Comparison of ENCODE assay signal across 38 cellular contexts in the genomic region with DNA sequence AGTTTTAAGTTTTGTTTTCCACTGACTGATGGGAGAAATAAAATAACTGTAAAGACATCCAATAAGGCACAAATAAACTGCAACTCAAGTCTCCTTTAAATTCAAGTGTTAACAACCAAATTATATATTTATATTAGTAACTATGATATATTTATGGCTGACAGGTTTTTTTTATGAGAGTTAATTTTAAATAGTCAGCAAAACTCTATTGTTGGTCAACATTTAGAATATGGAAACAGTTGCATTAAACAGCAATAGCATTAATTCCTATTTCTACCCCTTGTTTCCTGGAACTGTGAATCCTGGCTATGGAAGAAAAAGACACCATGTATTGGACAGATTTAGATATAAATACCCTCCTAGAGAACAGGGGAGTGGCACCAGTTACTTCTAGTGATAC.
"Had no signal": no experiment of that assay in that cellular context is flagged by ENCODE, and none has a peak within 500 bp of the region (broad histone marks: within the 10 kb centered on the region; RNA-seq: fewer than 3 reads in every experiment).

No MANE protein-coding gene starts in this region.

- DNase-seq: activated B cell treated with CpG ODN at 0.5 μM for 24 hours; activated CD4-positive, alpha-beta memory T cell treated with anti-CD3 and anti-CD28 coated beads for 36 hours; activated CD4-positive, alpha-beta T cell treated with anti-CD3 and anti-CD28 coated beads for 4 hours; activated CD4-positive, alpha-beta T cell treated with anti-CD3 and anti-CD28 coated beads, Interleukin-2, amount 10 ng/mL, durations not matched to agents 24 days and 14 days; activated CD4-positive, alpha-beta T cell treated with anti-CD3 and anti-CD28 coated beads, Interleukin-2, amount 50 U/mL, for 1 hour; activated CD4-positive, alpha-beta T cell treated with anti-CD3 and anti-CD28 coated beads, Interleukin-2, amount 50 U/mL, for 4 hours; activated CD4-positive, CD25-positive, alpha-beta regulatory T cell treated with anti-CD3 and anti-CD28 coated beads, Interleukin-2, amount 50 U/mL, for 72 hours; activated CD8-positive, alpha-beta memory T cell treated with anti-CD3 and anti-CD28 coated beads, Interleukin-2, amount 50 U/mL, for 4 hours; activated CD8-positive, alpha-beta T cell treated with anti-CD3 and anti-CD28 coated beads for 36 hours; activated gamma-delta T cell; activated naive CD4-positive, alpha-beta T cell treated with anti-CD3 and anti-CD28 coated beads, Interleukin-2, amount 10 ng/mL, durations not matched to agents 7 days and 5 days; activated naive CD4-positive, alpha-beta T cell treated with Interleukin-2 at 50 U/mL for 16 hours; activated naive CD8-positive, alpha-beta T cell treated with anti-CD3 and anti-CD28 coated beads, Interleukin-2, amount 10 ng/mL, durations not matched to agents 7 days and 5 days; activated naive CD8-positive, alpha-beta T cell treated with anti-CD3 and anti-CD28 coated beads, Interleukin-2, amount 50 U/mL, for 24 hours; activated T-cell treated with anti-CD3 and anti-CD28 coated beads for 4 hours; activated T-cell treated with anti-CD3 and anti-CD28 coated beads, Interleukin-2, amount 50 U/mL, for 1 hour; activated T-cell treated with anti-CD3 and anti-CD28 coated beads, Interleukin-2, amount 50 U/mL, for 4 hours; activated T-cell treated with anti-CD3 and anti-CD28 coated beads, Interleukin-2, amount 50 U/mL, for 72 hours; amygdala; anterior cingulate cortex; caudate nucleus; cerebellar nuclear complex; T-helper 1 cell; T-helper 2 cell; T-helper 9 cell had no signal

- H3K4me1 ChIP-seq: ascending aorta had no signal

- H3K27me3 ChIP-seq: ascending aorta, cardiac muscle cell had no signal

- FAIRE-seq: bronchial epithelial cell, TTC549 had no signal

- H3K4me1 Mint-ChIP-seq: activated naive CD4-positive, alpha-beta T cell treated with anti-CD3 and anti-CD28 coated beads, Interleukin-2, amount 50 U/mL, for 24 hours; activated T-helper 17 cell treated with anti-CD3 and anti-CD28 coated beads, Interleukin-2, amount 50 U/mL, for 72 hours; brain had no signal

- H3K4me3 Mint-ChIP-seq: activated B cell treated with CpG ODN at 0.5 μM for 24 hours; activated CD4-positive, alpha-beta memory T cell treated with anti-CD3 and anti-CD28 coated beads for 36 hours; activated CD4-positive, alpha-beta T cell treated with anti-CD3 and anti-CD28 coated beads, Interleukin-2, amount 10 ng/mL, durations not matched to agents 24 days and 14 days; activated CD8-positive, alpha-beta T cell treated with anti-CD3 and anti-CD28 coated beads for 36 hours; activated naive CD4-positive, alpha-beta T cell treated with anti-CD3 and anti-CD28 coated beads, Interleukin-2, amount 10 ng/mL, durations not matched to agents 7 days and 5 days; activated naive CD4-positive, alpha-beta T cell treated with anti-CD3 and anti-CD28 coated beads, Interleukin-2, amount 50 U/mL, for 24 hours; activated naive CD8-positive, alpha-beta T cell; activated naive CD8-positive, alpha-beta T cell treated with anti-CD3 and anti-CD28 coated beads, Interleukin-2, amount 10 ng/mL, durations not matched to agents 7 days and 5 days; activated naive CD8-positive, alpha-beta T cell treated with anti-CD3 and anti-CD28 coated beads, Interleukin-2, amount 50 U/mL, for 24 hours; activated T-cell treated with anti-CD3 and anti-CD28 coated beads, Interleukin-2, amount 50 U/mL, for 4 hours; activated T-cell treated with anti-CD3 and anti-CD28 coated beads, Interleukin-2, amount 50 U/mL, for 72 hours; activated T-helper 1 cell treated with anti-CD3 and anti-CD28 coated beads, Interleukin-12 subunit alpha, Interleukin-12 subunit beta, Interleukin-2, Interleukin-4 antibody, amounts not matched to agents 30 ng/mL and 10 ng/mL and 1 ng/mL, durations not matched to agents 14 hours and 24 hours and 36 hours; activated T-helper 17 cell treated with anti-CD3 and anti-CD28 coated beads, Interleukin-2, amount 50 U/mL, for 72 hours; brain; central memory CD8-positive, alpha-beta T cell; T-helper 1 cell treated with Interleukin-12 subunit alpha and Interleukin-12 subunit beta and Interleukin-4 antibody, amounts not matched to agents 30 μg/mL and 1 μg/mL, for 36 hours; T-helper 2 cell treated with Interferon-gamma antibody and Interleukin-4, amounts not matched to agents 5 μg/mL and 100 μg/mL, for 36 hours had no signal

- H3K27ac ChIP-seq: ascending aorta, cardiac muscle cell, VCaP had no signal

- H3K9me3 Mint-ChIP-seq: activated naive CD4-positive, alpha-beta T cell treated with anti-CD3 and anti-CD28 coated beads, Interleukin-2, amount 10 ng/mL, durations not matched to agents 7 days and 5 days had no signal

- H3K27ac Mint-ChIP-seq: activated B cell treated with CpG ODN at 0.5 μM for 24 hours; activated CD4-positive, alpha-beta memory T cell treated with anti-CD3 and anti-CD28 coated beads for 36 hours; activated CD4-positive, alpha-beta T cell treated with anti-CD3 and anti-CD28 coated beads, Interleukin-2, amount 10 ng/mL, durations not matched to agents 24 days and 14 days; activated CD8-positive, alpha-beta T cell treated with anti-CD3 and anti-CD28 coated beads for 36 hours; activated naive CD4-positive, alpha-beta T cell treated with anti-CD3 and anti-CD28 coated beads, Interleukin-2, amount 10 ng/mL, durations not matched to agents 7 days and 5 days; activated naive CD4-positive, alpha-beta T cell treated with anti-CD3 and anti-CD28 coated beads, Interleukin-2, amount 50 U/mL, for 24 hours; activated naive CD8-positive, alpha-beta T cell; activated naive CD8-positive, alpha-beta T cell treated with anti-CD3 and anti-CD28 coated beads, Interleukin-2, amount 10 ng/mL, durations not matched to agents 7 days and 5 days; activated naive CD8-positive, alpha-beta T cell treated with anti-CD3 and anti-CD28 coated beads, Interleukin-2, amount 50 U/mL, for 24 hours; activated T-cell treated with anti-CD3 and anti-CD28 coated beads, Interleukin-2, amount 50 U/mL, for 72 hours; activated T-helper 1 cell treated with anti-CD3 and anti-CD28 coated beads, Interleukin-12 subunit alpha, Interleukin-12 subunit beta, Interleukin-2, Interleukin-4 antibody, amounts not matched to agents 30 ng/mL and 10 ng/mL and 1 ng/mL, durations not matched to agents 14 hours and 24 hours and 36 hours; activated T-helper 17 cell treated with anti-CD3 and anti-CD28 coated beads, Interleukin-2, amount 50 U/mL, for 72 hours; brain; T-helper 1 cell treated with Interleukin-12 subunit alpha and Interleukin-12 subunit beta and Interleukin-4 antibody, amounts not matched to agents 30 μg/mL and 1 μg/mL, for 36 hours; T-helper 2 cell treated with Interferon-gamma antibody and Interleukin-4, amounts not matched to agents 5 μg/mL and 100 μg/mL, for 36 hours had no signal

- H3K36me3 ChIP-seq: ascending aorta, cardiac muscle cell had no signal

- H3K36me3 Mint-ChIP-seq: activated naive CD4-positive, alpha-beta T cell treated with anti-CD3 and anti-CD28 coated beads, Interleukin-2, amount 10 ng/mL, durations not matched to agents 7 days and 5 days had no signal

- H3K4me3 ChIP-seq: ascending aorta, cardiac muscle cell had no signal

- ATAC-seq: activated CD8-positive, alpha-beta T cell treated with anti-CD3 and anti-CD28 coated beads for 36 hours; activated naive CD8-positive, alpha-beta T cell treated with anti-CD3 and anti-CD28 coated beads, Interleukin-2, amount 50 U/mL, for 24 hours; activated T-cell treated with anti-CD3 and anti-CD28 coated beads, Interleukin-2, amount 50 U/mL, for 4 hours; activated T-cell treated with anti-CD3 and anti-CD28 coated beads, Interleukin-2, amount 50 U/mL, for 72 hours; activated T-helper 17 cell treated with anti-CD3 and anti-CD28 coated beads, Interleukin-2, amount 50 U/mL, for 72 hours had no signal
